Comparison of ENCODE assay signal across 15 cellular contexts in genomic region chr3:13078158-13078905, GRCh38. TPM values are rescaled to one million over a fixed set of nuclear protein-coding genes. Genes with fewer than 3 reads are reported as not detected.
DNase-seq lines count a peak whose midpoint lies in the region; ATAC-seq and TF ChIP-seq lines count a peak whose summit lies in the region.
"Had no signal": no experiment of that assay in that cellular context is flagged by ENCODE, and none has a peak within 500 bp of the region (broad histone marks: within the 10 kb centered on the region; RNA-seq: fewer than 3 reads in every experiment).

No MANE protein-coding gene starts in this region.

- TF ChIP-seq CTCF in dorsolateral prefrontal cortex (IDR thresholded peaks at IDR 0.05 in 54 of 56, conservative IDR thresholded peaks at IDR 0.05 in 2 of 56; ENCODE audit: low read depth in 1 of 56, partially characterized antibody in 56 of 56) = peak in 4 of 56 donors; percentile 11 to 24 (median 14)
- no peak for TF ChIP-seq CTCF in GM13976 (IDR thresholded peaks at IDR 0.05; ENCODE audit: borderline replicate concordance, control extremely low read depth, extremely low read depth, insufficient read depth, missing control alignments)
- TF ChIP-seq CTCF in upper lobe of left lung (IDR thresholded peaks at IDR 0.05) = no peak

- H3K27ac Mint-ChIP-seq in activated naive CD4-positive, alpha-beta T cell treated with anti-CD3 and anti-CD28 coated beads, Interleukin-2, amount 50 U/mL, for 24 hours = peak overlapping the region; percentile 43
- no peak overlapping the region for H3K27ac Mint-ChIP-seq in activated naive CD4-positive, alpha-beta T cell treated with anti-CD3 and anti-CD28 coated beads, Interleukin-2, amount 50 U/mL, for 72 hours
- H3K27ac Mint-ChIP-seq: activated naive CD8-positive, alpha-beta T cell; natural killer cell treated with Interleukin-12 subunit alpha and Interleukin-12 subunit beta and Interleukin-15 and Interleukin-18, amount 100 ng/mL, for 72 hours had no signal

- ATAC-seq in activated naive CD4-positive, alpha-beta T cell treated with anti-CD3 and anti-CD28 coated beads, Interleukin-2, amount 50 U/mL, for 72 hours = no peak
- ATAC-seq in HG03469 (IDR thresholded peaks at IDR 0.05; ENCODE audit: unreplicated experiment) (no peak), upper lobe of left lung (ENCODE audit: low FRiP score in 2 of 2) (no peak)

- H3K27me3 Mint-ChIP-seq in activated naive CD4-positive, alpha-beta T cell treated with anti-CD3 and anti-CD28 coated beads, Interleukin-2, amount 50 U/mL, for 24 hours = peaks cover 5% of the 10 kb centered on the region
- H3K27me3 Mint-ChIP-seq: activated naive CD8-positive, alpha-beta T cell had no signal

- TF ChIP-seq POLR2A in upper lobe of left lung (IDR thresholded peaks at IDR 0.05) = no peak

- H3K9me3 Mint-ChIP-seq in activated naive CD4-positive, alpha-beta T cell treated with anti-CD3 and anti-CD28 coated beads, Interleukin-2, amount 50 U/mL, for 24 hours = no peaks in the 10 kb centered on the region
- no peaks in the 10 kb centered on the region for H3K9me3 Mint-ChIP-seq in activated naive CD4-positive, alpha-beta T cell treated with anti-CD3 and anti-CD28 coated beads, Interleukin-2, amount 50 U/mL, for 72 hours
- H3K9me3 Mint-ChIP-seq: natural killer cell treated with Interleukin-12 subunit alpha and Interleukin-12 subunit beta and Interleukin-15 and Interleukin-18, amount 100 ng/mL, for 72 hours had no signal

- H3K27ac ChIP-seq in dorsolateral prefrontal cortex (peak overlapping the region; percentile 63 to 95 (median 85)), temporal lobe (ENCODE audit: low read depth, low read length) (peak overlapping the region; percentile 78), upper lobe of left lung (no peak overlapping the region)
- H3K27ac ChIP-seq: foreskin keratinocyte had no signal

- H3K27me3 ChIP-seq in dorsolateral prefrontal cortex (no peaks in the 10 kb centered on the region), upper lobe of left lung (peaks cover 0 to 12% (median 6%) of the 10 kb centered on the region in 4 donors)

- no peak overlapping the region for H3K4me3 Mint-ChIP-seq in activated naive CD4-positive, alpha-beta T cell treated with anti-CD3 and anti-CD28 coated beads, Interleukin-2, amount 50 U/mL, for 24 hours
- H3K4me3 Mint-ChIP-seq: activated naive CD8-positive, alpha-beta T cell; natural killer cell treated with Interleukin-12 subunit alpha and Interleukin-12 subunit beta and Interleukin-15 and Interleukin-18, amount 100 ng/mL, for 72 hours had no signal

- H3K36me3 Mint-ChIP-seq in activated naive CD4-positive, alpha-beta T cell treated with anti-CD3 and anti-CD28 coated beads, Interleukin-2, amount 50 U/mL, for 24 hours = no peaks in the 10 kb centered on the region
- no peaks in the 10 kb centered on the region for H3K36me3 Mint-ChIP-seq in activated naive CD4-positive, alpha-beta T cell treated with anti-CD3 and anti-CD28 coated beads, Interleukin-2, amount 50 U/mL, for 72 hours
- H3K36me3 Mint-ChIP-seq: activated naive CD8-positive, alpha-beta T cell; natural killer cell treated with Interleukin-12 subunit alpha and Interleukin-12 subunit beta and Interleukin-15 and Interleukin-18, amount 100 ng/mL, for 72 hours had no signal

- intact Hi-C loops in dorsolateral prefrontal cortex (cut with DNase I) = loop anchor here in 1 of 2 donors (10.0 kb wide), 1 partner anchor 184 kb away; no protein-coding TSS in a partner anchor

- TF ChIP-seq EP300 in upper lobe of left lung (IDR thresholded peaks at IDR 0.05) = no peak

- H3K4me1 ChIP-seq in upper lobe of left lung = peaks cover 1 to 4% (median 4%) of the 10 kb centered on the region in 4 donors
- H3K4me1 ChIP-seq: foreskin keratinocyte had no signal

- H3K9me3 ChIP-seq in upper lobe of left lung = no peaks in the 10 kb centered on the region

- H3K4me3 ChIP-seq in dorsolateral prefrontal cortex (peak overlapping the region in 19 of 59 donors; percentile 0 to 40 (median 13)), upper lobe of left lung (no peak overlapping the region)

- H3K36me3 ChIP-seq in upper lobe of left lung = no peaks in the 10 kb centered on the region

- DNase-seq in activated naive CD4-positive, alpha-beta T cell treated with anti-CD3 and anti-CD28 coated beads, Interleukin-2, amount 50 U/mL, for 72 hours (ENCODE audit: low spot score in 2 of 2) = no peak
- DNase-seq in NCI-H510A (lab: John Stamatoyannopoulos, UW) = peak; percentile 68
- DNase-seq in dorsolateral prefrontal cortex = peak in 9 of 10 donors; percentile 49 to 88 (median 78)
- no peak for DNase-seq in GM13976 (ENCODE audit: low spot score)
- DNase-seq in upper lobe of left lung = no peak
- DNase-seq: activated CD4-positive, alpha-beta T cell treated with anti-CD3 and anti-CD28 coated beads, Interleukin-2, amount 50 U/mL, for 1 hour; KBM-7; NCI-H82; small intestine had no signal

- WGBS in upper lobe of left lung, 2 donors = 57 to 78% methylated on average over 9 to 12 of the region's 12 CpGs

- in situ Hi-C loops in GM13976 (cut with MboI; ENCODE audit: low sequenced_read_pairs, unreplicated experiment) = no loop called here

- H3K4me1 Mint-ChIP-seq in activated naive CD4-positive, alpha-beta T cell treated with anti-CD3 and anti-CD28 coated beads, Interleukin-2, amount 50 U/mL, for 24 hours = peaks cover 9% of the 10 kb centered on the region

RNA-seq across cellular contexts. Expression of gene IQSEC1, which starts 5.1 kb away (rescaled TPM):
- total RNA-seq in activated naive CD4-positive, alpha-beta T cell treated with anti-CD3 and anti-CD28 coated beads, Interleukin-2, amount 50 U/mL, for 72 hours = 10 to 100 TPM; 25.0 to 37.1 TPM
- total RNA-seq in dorsolateral prefrontal cortex (100 to 1,000 TPM; 128 to 330 (median 245) TPM), temporal lobe (19.4 TPM), upper lobe of left lung (100 to 1,000 TPM in 1 of 6 donors, 10 to 100 TPM in 5; 51.1 to 105 (median 81.0) TPM)

Comparison
In these comparisons a context has a peak if more than half of its experiments do, and no peak if none do; other contexts are left out.
1. DNase-seq: peak in NCI-H510A (single experiment) and dorsolateral prefrontal cortex (9 of 10); none in activated naive CD4-positive, alpha-beta T cell treated with anti-CD3 and anti-CD28 coated beads, Interleukin-2, amount 50 U/mL, for 72 hours (0 of 2), GM13976 (single experiment) and upper lobe of left lung (0 of 2).
2. H3K27ac ChIP-seq: peak in dorsolateral prefrontal cortex (59 of 59) and temporal lobe (single experiment); none in upper lobe of left lung (0 of 4).